10 cellular contexts compared by ENCODE assay signal in the genomic region with DNA sequence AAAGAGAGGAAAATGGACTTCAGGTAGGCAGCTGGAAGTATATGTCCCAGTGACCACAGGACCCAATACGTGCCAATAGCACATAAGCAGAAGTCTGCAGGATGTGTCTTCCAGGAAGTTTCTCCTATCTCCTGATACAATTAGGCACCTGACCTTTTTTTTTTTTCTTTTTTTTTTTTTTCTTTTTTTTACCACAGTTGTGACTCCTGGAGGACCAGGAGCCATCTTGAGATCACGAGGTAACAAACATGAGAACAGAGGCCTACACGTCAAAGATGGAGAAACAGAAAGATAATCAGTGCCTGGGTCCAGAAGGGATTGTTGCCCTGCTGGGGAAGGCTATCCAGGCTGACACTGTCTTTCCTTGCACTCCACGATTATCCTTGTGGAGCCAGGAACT.
"Had no signal": no experiment of that assay in that cellular context is flagged by ENCODE, and none has a peak within 500 bp of the region (broad histone marks: within the 10 kb centered on the region; RNA-seq: fewer than 3 reads in every experiment).

No MANE protein-coding gene starts in this region.

- H3K9ac ChIP-seq: GM23248, KMS-11 had no signal

- ATAC-seq: HCT116 had no signal

- H3K4me2 ChIP-seq: KMS-11 had no signal

- H3K27ac ChIP-seq: GM23248, KMS-11 had no signal

- H2AFZ ChIP-seq: GM23248 had no signal

- FAIRE-seq: H54, HTR-8/SVneo had no signal

- DNase-seq: GM23248, GOT3, H9, IMR-90, Karpas-422, KBM-7 had no signal

- H3K4me3 ChIP-seq: GM23248 had no signal
